8 cellular contexts compared by ENCODE assay signal in genomic region chr16:1770328-1771071, GRCh38.
DNase-seq lines count a peak whose midpoint lies in the region; ATAC-seq and TF ChIP-seq lines count a peak whose summit lies in the region.

No MANE protein-coding gene starts in this region.

- DNase-seq in AG08395 (ENCODE audit: low spot score) = peak; percentile 61
- DNase-seq in HEK293T (ENCODE audit: extremely low spot score) = peak; percentile 36
- DNase-seq in T-helper 1 cell = peak in 3 of 5 donors; percentile 24 to 53 (median 31)
- peak; percentile 41 to 48 for DNase-seq in T47D (ENCODE audit: low read depth in 1 of 2, low spot score in 1 of 2)
- DNase-seq in inferior parietal cortex (ENCODE audit: extremely low spot score) = peak; percentile 47
- no peak for DNase-seq in OCI-M2 (lab: John Stamatoyannopoulos, UW; ENCODE audit: unreplicated experiment)

- no peak for ATAC-seq in HG02759 (IDR thresholded peaks at IDR 0.05; ENCODE audit: unreplicated experiment)

- POLR2A ChIA-PET in HEK293T (lab: Yijun Ruan, JAX) = interaction anchor here (1.4 to 5.6 kb wide), 3 partner anchors 11 to 194 kb away, joined by 4 to 71 read pairs (median 20); partner anchors contain the start of genes MAPK8IP3, NUBP2, RPS2 and SPSB3

- CTCF ChIA-PET in HEK293T (lab: Yijun Ruan, JAX) = no interaction called here

- H3K4me3 ChIP-seq in skin epidermis = peak overlapping the region; percentile 68 to 98 (median 86)

- H3K27ac ChIP-seq in skin epidermis = peak overlapping the region; percentile 64 to 99 (median 94)

- in situ Hi-C loops in T47D (cut with HindIII; ENCODE audit: low pct_unique_long_range_greater_than_20kb, low sequenced_read_pairs) = no loop called here

TF ChIP-seq in HEK293T, 16 proteins besides CTCF, POLR2A, EP300 and RAD21:
- TF ChIP-seq BHLHE40 (IDR thresholded peaks at IDR 0.05; ENCODE audit: borderline replicate concordance) (no peak), TARDBP (IDR thresholded peaks at IDR 0.05) (no peak), ARNT (IDR thresholded peaks at IDR 0.05) (no peak), ELF4 (IDR thresholded peaks at IDR 0.05) (no peak), CTBP1 (IDR thresholded peaks at IDR 0.05; ENCODE audit: borderline replicate concordance) (0 out of 2 replicates have a peak, but pooled peaks have one; percentile 32), LEF1 (IDR thresholded peaks at IDR 0.05; ENCODE audit: borderline replicate concordance) (no peak), L3MBTL2 (conservative IDR thresholded peaks at IDR 0.05) (no peak)
